Comparison of ENCODE assay signal across 8 cellular contexts in genomic region chr16:76653390-76654026, GRCh38.
DNase-seq lines count a peak whose midpoint lies in the region; ATAC-seq and TF ChIP-seq lines count a peak whose summit lies in the region.

No MANE protein-coding gene starts in this region.

- H3K9me3 Mint-ChIP-seq in nephron progenitor cell, result no peaks in the 10 kb centered on the region

- TF ChIP-seq CTCF in nephron progenitor cell (IDR thresholded peaks at IDR 0.05), result peak; percentile 70

- no peaks in the 10 kb centered on the region for H3K36me3 Mint-ChIP-seq in nephron progenitor cell (ENCODE audit: low read depth)

- H3K27me3 Mint-ChIP-seq in nephron progenitor cell (ENCODE audit: low read depth, poor library complexity), result peaks cover 3% of the 10 kb centered on the region

- DNase-seq in A172 (ENCODE audit: low spot score), result peak; percentile 32
- peak; percentile 23 for DNase-seq in NCI-H526 treated with DMSO at 0.1 percent for 48 hours (lab: John Stamatoyannopoulos, UW)
- peak; percentile 89 for DNase-seq in cerebellar cortex (ENCODE audit: low spot score)
- peak; percentile 37 for DNase-seq in nephron progenitor cell
- no peak for DNase-seq in stimulated activated CD4-positive, alpha-beta T cell treated with anti-CD3 and anti-CD28 coated beads, Interleukin-1b, Interleukin-23, amount 100 ng/mL, for 48 hours
- no peak for DNase-seq in activated naive CD4-positive, alpha-beta T cell treated with anti-CD3 and anti-CD28 coated beads, Interleukin-2, amount 50 U/mL, for 16 hours

- no peak overlapping the region for H3K27ac Mint-ChIP-seq in nephron progenitor cell

- ATAC-seq in GM18517 (IDR thresholded peaks at IDR 0.05; ENCODE audit: unreplicated experiment) (peak; percentile 86), HG03354 (IDR thresholded peaks at IDR 0.05; ENCODE audit: poor library complexity, severe bottlenecking, unreplicated experiment) (peak; percentile 84)

- no peaks in the 10 kb centered on the region for H3K4me1 Mint-ChIP-seq in nephron progenitor cell

- H3K4me3 Mint-ChIP-seq in nephron progenitor cell, result no peak overlapping the region

Comparison
In these comparisons a context has a peak if more than half of its experiments do, and no peak if none do; other contexts are left out.
1. DNase-seq: peak in A172 (single experiment), NCI-H526 treated with DMSO at 0.1 percent for 48 hours (single experiment), cerebellar cortex (single experiment) and nephron progenitor cell (single experiment); none in stimulated activated CD4-positive, alpha-beta T cell treated with anti-CD3 and anti-CD28 coated beads, Interleukin-1b, Interleukin-23, amount 100 ng/mL, for 48 hours (single experiment) and activated naive CD4-positive, alpha-beta T cell treated with anti-CD3 and anti-CD28 coated beads, Interleukin-2, amount 50 U/mL, for 16 hours (single experiment).